16 cellular contexts compared by ENCODE assay signal in the genomic region with DNA sequence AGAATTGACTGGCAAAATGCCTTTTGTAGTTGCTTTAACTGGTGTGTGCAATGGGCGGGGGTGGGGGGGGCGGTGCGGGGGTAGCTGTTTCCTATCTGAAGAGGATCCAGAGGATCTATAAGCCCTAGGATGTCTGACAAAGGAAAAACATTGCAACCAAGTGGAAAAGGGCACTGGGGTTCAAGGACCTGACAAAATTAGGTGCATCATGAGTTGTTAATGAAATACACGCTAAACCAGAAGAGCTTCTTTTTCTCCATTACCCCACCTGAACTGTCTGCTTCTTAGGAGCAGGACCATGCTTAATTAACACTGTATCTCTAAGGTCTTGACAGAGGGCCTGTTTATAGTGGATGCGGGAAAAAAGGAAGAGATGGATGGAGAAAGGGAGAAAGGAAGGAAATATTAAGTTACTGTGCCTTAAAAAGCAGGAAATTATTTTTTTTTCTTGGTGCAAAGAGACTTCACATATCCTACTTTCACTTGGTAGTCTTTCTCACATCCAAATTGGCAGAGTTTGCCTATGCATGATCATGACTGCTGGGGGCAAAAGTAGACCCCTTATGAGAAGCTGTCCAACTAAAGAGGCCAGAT. TPM values are rescaled to one million over a fixed set of nuclear protein-coding genes. Genes with fewer than 3 reads are reported as not detected.
DNase-seq lines count a peak whose midpoint lies in the region; ATAC-seq, FAIRE-seq and TF ChIP-seq lines count a peak whose summit lies in the region.
"Had no signal": no experiment of that assay in that cellular context is flagged by ENCODE, and none has a peak within 500 bp of the region (broad histone marks: within the 10 kb centered on the region; RNA-seq: fewer than 3 reads in every experiment).

No MANE protein-coding gene starts in this region.

- ATAC-seq in A549: no peak
- ATAC-seq in GM18861 (IDR thresholded peaks at IDR 0.05; ENCODE audit: unreplicated experiment): no peak

- dilution Hi-C loops in endothelial cell of umbilical vein (cut with MboI; ENCODE audit: extremely low pct_ligation_motif_present, low sequenced_read_pairs): loop anchor here (25.0 kb wide), 1 partner anchor 345 kb away; no protein-coding TSS in a partner anchor

- peaks cover 12% of the 10 kb centered on the region for H3K4me1 Mint-ChIP-seq in CD14-positive monocyte
- peaks cover 14% of the 10 kb centered on the region for H3K4me1 Mint-ChIP-seq in activated T-cell treated with anti-CD3 and anti-CD28 coated beads, Interleukin-2, amount 50 U/mL, for 24 hours (ENCODE audit: low read depth)

- H2AFZ ChIP-seq in endothelial cell of umbilical vein (ENCODE audit: low read depth, low read length) (no peak overlapping the region), neuron (ENCODE audit: low read depth, low read length) (no peak overlapping the region)

- H3K4me3 ChIP-seq in A549: peak overlapping the region; percentile 84
- 0 out of 2 replicates have a peak overlapping the region, but pooled peaks have one; percentile 8 for H3K4me3 ChIP-seq in HUES64 (ENCODE audit: low read length)
- H3K4me3 ChIP-seq in endothelial cell of umbilical vein (replicated peaks in 1 of 3; ENCODE audit: insufficient read depth in 1 of 3, low read depth in 1 of 3, low read length in 3 of 3): peak overlapping the region; percentile 5 to 97 (median 7)
- H3K4me3 ChIP-seq in neuron (ENCODE audit: low read length): peak overlapping the region; percentile 96
- H3K4me3 ChIP-seq: Peyer's patch, prostate gland, testis had no signal

- no peak overlapping the region for H3K4me3 Mint-ChIP-seq in CD14-positive monocyte
- H3K4me3 Mint-ChIP-seq in activated T-cell treated with anti-CD3 and anti-CD28 coated beads, Interleukin-2, amount 50 U/mL, for 24 hours: no peak overlapping the region
- H3K4me3 Mint-ChIP-seq: dendritic cell treated with granulocyte-macrophage colony-stimulating factor and Interleukin-4, amounts not matched to agents 40 ng/mL and 50 ng/mL, for 4 days; memory B cell had no signal

- TF ChIP-seq RAD21 in A549 (conservative IDR thresholded peaks at IDR 0.05 in 1 of 2, IDR thresholded peaks at IDR 0.05 in 1 of 2): no peak

- no peaks in the 10 kb centered on the region; the same call in 1 of the 2 replicates for H3K27me3 ChIP-seq in HUES64 (ENCODE audit: insufficient read depth, low read length)
- no peaks in the 10 kb centered on the region for H3K27me3 ChIP-seq in endothelial cell of umbilical vein (ENCODE audit: control insufficient read depth in 2 of 2, insufficient read depth in 2 of 2, low read length in 2 of 2)
- no peaks in the 10 kb centered on the region for H3K27me3 ChIP-seq in neuron (ENCODE audit: insufficient read depth, low read length)
- H3K27me3 ChIP-seq: Peyer's patch, testis had no signal

- FAIRE-seq in A549 (lab: Jason Lieb, UNC) (no peak), endothelial cell of umbilical vein (lab: Jason Lieb, UNC) (no peak)
- FAIRE-seq: GM18507 had no signal

- peaks cover 20% of the 10 kb centered on the region for H4K20me1 ChIP-seq in endothelial cell of umbilical vein (replicated peaks; ENCODE audit: control insufficient read depth, extremely low read depth, insufficient read depth, low read length)

- intact Hi-C loops in endothelial cell of umbilical vein (cut with micrococcal nuclease) (loop anchor here (10.0 kb wide), 1 partner anchor 498 kb away; no protein-coding TSS in a partner anchor), CD14-positive monocyte (cut with micrococcal nuclease) (no loop called here)

- H3K36me3 ChIP-seq in HUES64 (ENCODE audit: insufficient read depth, low read length) (peaks cover 45% of the 10 kb centered on the region), endothelial cell of umbilical vein (ENCODE audit: control insufficient read depth in 2 of 2, extremely low read depth in 1 of 2, insufficient read depth in 2 of 2, low read length in 2 of 2) (peaks cover 0 to 25% of the 10 kb centered on the region in 2 experiments), neuron (ENCODE audit: insufficient read depth, low read length) (peaks cover 40% of the 10 kb centered on the region)
- H3K36me3 ChIP-seq: Peyer's patch, prostate gland had no signal

- no TSS peak for BruUV-seq in endothelial cell of umbilical vein (replicated peaks; lab: Mats Ljungman, UMichigan)

- DNase-seq in A549 (ENCODE audit: low read depth in 1 of 2, low spot score in 1 of 2): no peak
- DNase-seq in endothelial cell of umbilical vein (ENCODE audit: low read depth, low spot score): no peak
- DNase-seq in CD14-positive monocyte (ENCODE audit: low spot score): no peak
- no peak for DNase-seq in HUDEP-2 (lab: John Stamatoyannopoulos, UW; ENCODE audit: unreplicated experiment in 76 of 76)
- no peak for DNase-seq in activated T-cell treated with anti-CD3 and anti-CD28 coated beads, Interleukin-2, amount 50 U/mL, for 24 hours
- DNase-seq: activated naive CD4-positive, alpha-beta T cell treated with anti-CD3 and anti-CD28 coated beads, Interleukin-2, amount 50 U/mL, for 16 hours; DND-41; Peyer's patch; testis had no signal

- H3K9me1 ChIP-seq in endothelial cell of umbilical vein (replicated peaks; ENCODE audit: control insufficient read depth, extremely low read depth, insufficient read depth, low read length): no peaks in the 10 kb centered on the region

- peaks cover 68% of the 10 kb centered on the region for H3K4me1 ChIP-seq in A549
- peaks cover 62% of the 10 kb centered on the region for H3K4me1 ChIP-seq in HUES64 (ENCODE audit: insufficient read depth, low read length)
- H3K4me1 ChIP-seq in endothelial cell of umbilical vein (ENCODE audit: control insufficient read depth, extremely low read depth, insufficient read depth, low read length): peaks cover 67% of the 10 kb centered on the region
- peaks cover 53% of the 10 kb centered on the region for H3K4me1 ChIP-seq in neuron (ENCODE audit: insufficient read depth, low read length)
- H3K4me1 ChIP-seq: prostate gland had no signal

- no peak overlapping the region for H3K27ac Mint-ChIP-seq in CD14-positive monocyte
- H3K27ac Mint-ChIP-seq in activated T-cell treated with anti-CD3 and anti-CD28 coated beads, Interleukin-2, amount 50 U/mL, for 24 hours: no peak overlapping the region
- H3K27ac Mint-ChIP-seq: dendritic cell treated with granulocyte-macrophage colony-stimulating factor and Interleukin-4, amounts not matched to agents 40 ng/mL and 50 ng/mL, for 4 days; memory B cell had no signal

- no peak overlapping the region for H3K9ac ChIP-seq in HUES64 (ENCODE audit: low read depth, low read length)
- peak overlapping the region; percentile 99 for H3K9ac ChIP-seq in endothelial cell of umbilical vein (replicated peaks; ENCODE audit: extremely low read depth, insufficient read depth, low read length)

- peaks cover 95% of the 10 kb centered on the region for H3K79me2 ChIP-seq in endothelial cell of umbilical vein (ENCODE audit: control insufficient read depth, insufficient read depth, low read length)

- H3K27ac ChIP-seq in A549 (peak overlapping the region; percentile 28 to 59; a peak in 4 of 6 replicates), HUES64 (ENCODE audit: low read depth, low read length) (no peak overlapping the region), endothelial cell of umbilical vein (ENCODE audit: insufficient read depth, low read depth, low read length) (peak overlapping the region; percentile 85)
- H3K27ac ChIP-seq: testis had no signal

- TF ChIP-seq EP300 in A549 (IDR thresholded peaks at IDR 0.05): no peak

- no peak for TF ChIP-seq CTCF in A549 (IDR thresholded peaks at IDR 0.05)
- no peak for TF ChIP-seq CTCF in endothelial cell of umbilical vein (IDR thresholded peaks at IDR 0.05; ENCODE audit: extremely low read depth in 1 of 2, insufficient read depth in 1 of 2, low read depth in 1 of 2, low read length in 2 of 2)
- no peak for TF ChIP-seq CTCF in CD14-positive monocyte (IDR thresholded peaks at IDR 0.05)

- WGBS in A549 (ENCODE audit: missing lambda C conversion rate): 85% methylated on average over 2 of the region's 5 CpGs
- WGBS in HUES64: 90% methylated on average over 4 of the region's 5 CpGs

- H3K9me3 Mint-ChIP-seq in CD14-positive monocyte: peaks cover 0 to 12% (median 2%) of the 10 kb centered on the region in 7 donors
- no peaks in the 10 kb centered on the region for H3K9me3 Mint-ChIP-seq in activated T-cell treated with anti-CD3 and anti-CD28 coated beads, Interleukin-2, amount 50 U/mL, for 24 hours
- H3K9me3 Mint-ChIP-seq: dendritic cell treated with granulocyte-macrophage colony-stimulating factor and Interleukin-4, amounts not matched to agents 40 ng/mL and 50 ng/mL, for 4 days had no signal

- peaks cover 35 to 44% (median 37%) of the 10 kb centered on the region in 3 donors for H3K27me3 Mint-ChIP-seq in CD14-positive monocyte (ENCODE audit: low read depth in 3 of 3)
- peaks cover 44% of the 10 kb centered on the region for H3K27me3 Mint-ChIP-seq in activated T-cell treated with anti-CD3 and anti-CD28 coated beads, Interleukin-2, amount 50 U/mL, for 24 hours

- TF ChIP-seq POLR2A in A549 (IDR thresholded peaks at IDR 0.05; ENCODE audit: low read length) (no peak), endothelial cell of umbilical vein (IDR thresholded peaks at IDR 0.05; ENCODE audit: low read depth, low read length) (no peak)

- H3K36me3 Mint-ChIP-seq in CD14-positive monocyte: peaks cover 0 to 4% of the 10 kb centered on the region in 2 donors
- no peaks in the 10 kb centered on the region for H3K36me3 Mint-ChIP-seq in activated T-cell treated with anti-CD3 and anti-CD28 coated beads, Interleukin-2, amount 50 U/mL, for 24 hours (ENCODE audit: low read depth)

- H3K9me3 ChIP-seq in A549 (no peaks in the 10 kb centered on the region), HUES64 (ENCODE audit: insufficient read depth, low read depth, low read length) (no peaks in the 10 kb centered on the region), endothelial cell of umbilical vein (replicated peaks; ENCODE audit: control insufficient read depth, insufficient read depth, low read length) (no peaks in the 10 kb centered on the region), neuron (ENCODE audit: low read length) (no peaks in the 10 kb centered on the region)
- H3K9me3 ChIP-seq: Peyer's patch, prostate gland, testis had no signal

- peak overlapping the region; percentile 97 for H3K4me2 ChIP-seq in A549
- peak overlapping the region; percentile 100 for H3K4me2 ChIP-seq in endothelial cell of umbilical vein (ENCODE audit: insufficient read depth, low read length)

- CTCF ChIA-PET in A549 (lab: Yijun Ruan, JAX) (interaction anchor here (1.3 kb wide), 1 partner anchor 888 kb away, joined by 4 read pairs; no protein-coding TSS in a partner anchor), endothelial cell of umbilical vein (lab: Charles Lee) (interaction anchor here (1.3 to 2.6 kb wide), 4 partner anchors 58 to 837 kb away, joined by 3 to 11 read pairs (median 8); no protein-coding TSS in a partner anchor)

- POLR2A ChIA-PET in A549 (lab: Yijun Ruan, JAX) (interaction anchor here (0.6 to 1.2 kb wide), 2 partner anchors 119 to 124 kb away, joined by 3 read pairs; no protein-coding TSS in a partner anchor), endothelial cell of umbilical vein (lab: Charles Lee) (interaction anchor here (0.7 to 2.1 kb wide), 4 partner anchors 11 to 715 kb away, joined by 4 to 9 read pairs (median 5); no protein-coding TSS in a partner anchor)

RNA-seq across cellular contexts. Expression of gene RND3, which starts 4.7 kb away (rescaled TPM):
- 127 and 137 TPM in 2 replicates for polyA plus RNA-seq in A549 (2011; rRNA removed)
- polyA plus RNA-seq in A549 (2012; cell fraction: cytosol; rRNA removed): 33.7 and 35.9 TPM in 2 replicates
- polyA plus RNA-seq in A549 (2012; cell fraction: nucleus; rRNA removed): 21.6 and 24.5 TPM in 2 replicates
- polyA plus RNA-seq in A549 (2017; fragmentation: RNase III; extraction: RNeasy Plus Mini Kit Qiagen cat#74134 plus additional on column Dnase treatment): 56.8 to 62.0 TPM (median 61.7 TPM) in 3 replicates
- polyA minus RNA-seq in A549 (2011; rRNA and poly(A)+ RNA removed): 137 and 144 TPM in 2 replicates
- polyA plus RNA-seq in HUES64 (2013, experiment 1 of 2): 26.2 TPM
- polyA plus RNA-seq in HUES64 (2013, experiment 2 of 2): 33.6 TPM
- 132 and 158 TPM in 2 replicates for total RNA-seq in endothelial cell of umbilical vein
- polyA plus RNA-seq in endothelial cell of umbilical vein: 53.3 and 57.1 TPM in 2 replicates
- polyA plus RNA-seq in endothelial cell of umbilical vein (2011; cell fraction: cytosol; rRNA removed): 107 and 123 TPM in 2 replicates
- 175 and 179 TPM in 2 replicates for polyA plus RNA-seq in endothelial cell of umbilical vein (2011; cell fraction: nucleus; rRNA removed)
- polyA plus RNA-seq in endothelial cell of umbilical vein (2012): 190 and 258 TPM in 2 replicates
- 260 and 272 TPM in 2 replicates for polyA minus RNA-seq in endothelial cell of umbilical vein
- 15.0 TPM for polyA minus RNA-seq in endothelial cell of umbilical vein (2011; cell fraction: cytosol; rRNA and poly(A)+ RNA removed)
- 211 and 223 TPM in 2 replicates for polyA minus RNA-seq in endothelial cell of umbilical vein (2011; cell fraction: nucleus; rRNA and poly(A)+ RNA removed)
- polyA plus RNA-seq in CD14-positive monocyte: not detected

Comparison
In these comparisons a context has a peak if more than half of its experiments do, and no peak if none do; other contexts are left out.
1. H3K4me3 ChIP-seq: peak in every context shown above with its lines; median percentile 96 in neuron; 84 in A549; 8 in HUES64; 7 in endothelial cell of umbilical vein.
2. RNA of gene RND3, which starts 4.7 kb away (polyA plus RNA-seq): 21.6 to 137 TPM in A549 and 53.3 to 258 TPM in endothelial cell of umbilical vein; not detected in CD14-positive monocyte; every median in the first group is over 10 times any median in the second.